In genomic region chr16:3857189-3858013, GRCh38 we compare ENCODE assay signal across 9 cellular contexts. TPM values are rescaled to one million over a fixed set of nuclear protein-coding genes. Genes with fewer than 3 reads are reported as not detected.
A peak's percentile ranks its signal among the peaks of the same experiment; 100 is the strongest.
DNase-seq lines count a peak whose midpoint lies in the region; ATAC-seq, FAIRE-seq and TF ChIP-seq lines count a peak whose summit lies in the region.
"Had no signal": no experiment of that assay in that cellular context is flagged by ENCODE, and none has a peak within 500 bp of the region (broad histone marks: within the 10 kb centered on the region; RNA-seq: fewer than 3 reads in every experiment).

No MANE protein-coding gene starts in this region.

- H3K27me3 ChIP-seq in H1 (replicated peaks in 1 of 4; ENCODE audit: control insufficient read depth in 3 of 4, extremely low read depth in 1 of 4, insufficient read depth in 3 of 4, low read length in 3 of 4) = no peaks in the 10 kb centered on the region
- no peaks in the 10 kb centered on the region for H3K27me3 ChIP-seq in parathyroid adenoma (ENCODE audit: control insufficient read depth, insufficient read depth, low read length)

- TF ChIP-seq RAD21 in H1 (IDR thresholded peaks at IDR 0.05 in 1 of 2, conservative IDR thresholded peaks at IDR 0.05 in 1 of 2; ENCODE audit: low read depth in 2 of 2, low read length in 2 of 2) = no peak

- H4K20me1 ChIP-seq in H1 (replicated peaks in 1 of 2; ENCODE audit: control insufficient read depth in 1 of 2, insufficient read depth in 2 of 2, low read length in 2 of 2) = peaks cover 38 to 44% of the 10 kb centered on the region in 2 experiments

- H3K23ac ChIP-seq in H1 (ENCODE audit: insufficient read length) = no peak overlapping the region

- POLR2A ChIA-PET in H1 (lab: Charles Lee; ENCODE audit: partially characterized antibody) = no interaction called here

- TF ChIP-seq CTCF in H1 (IDR thresholded peaks at IDR 0.05; ENCODE audit: control extremely low read depth in 1 of 3, insufficient read depth in 1 of 3, low read depth in 1 of 3, low read length in 3 of 3) = no peak
- TF ChIP-seq CTCF in parathyroid adenoma (IDR thresholded peaks at IDR 0.05) = no peak

- no peak for ATAC-seq in GM19023 (IDR thresholded peaks at IDR 0.05; ENCODE audit: unreplicated experiment)

- TF ChIP-seq EP300 in H1 (IDR thresholded peaks at IDR 0.05; ENCODE audit: borderline replicate concordance in 1 of 2, low read depth in 2 of 2, low read length in 2 of 2) = no peak

- TF ChIP-seq POLR2A in GM12891 (IDR thresholded peaks at IDR 0.05; ENCODE audit: low read depth, low read length) = no peak
- no peak for TF ChIP-seq POLR2A in H1 (IDR thresholded peaks at IDR 0.05; ENCODE audit: control extremely low read depth in 1 of 2, low read depth in 2 of 2, low read length in 2 of 2)

- H3K36me3 ChIP-seq in H1 (ENCODE audit: control insufficient read depth in 2 of 4, insufficient read depth in 4 of 4, low read length in 3 of 4) (no peaks in the 10 kb centered on the region; a peak in 1 of 8 replicates), parathyroid adenoma (ENCODE audit: control insufficient read depth, insufficient read depth, low read length) (no peaks in the 10 kb centered on the region)

- H2AK5ac ChIP-seq in H1 (ENCODE audit: low read depth, low read length) = no peak overlapping the region

- H2BK12ac ChIP-seq in H1 (ENCODE audit: low read depth, low read length) = no peak overlapping the region

- no peak overlapping the region for H3K4ac ChIP-seq in H1 (replicated peaks; ENCODE audit: insufficient read length, low read depth, low read length)

- H4K5ac ChIP-seq in H1 (ENCODE audit: insufficient read length, low read depth, low read length) = no peak overlapping the region

- no peak overlapping the region for H4K91ac ChIP-seq in H1 (replicated peaks; ENCODE audit: insufficient read length, low read length)

- no peak overlapping the region for H2BK120ac ChIP-seq in H1 (replicated peaks; ENCODE audit: low read depth, low read length)

- H3K9me3 ChIP-seq in H1 (ENCODE audit: insufficient read depth in 2 of 2, low read depth in 1 of 2, low read length in 1 of 2) = no peaks in the 10 kb centered on the region
- H3K9me3 ChIP-seq in parathyroid adenoma (ENCODE audit: control insufficient read depth, low read length) = no peaks in the 10 kb centered on the region

- peak overlapping the region; percentile 24 to 35; a peak in 1 of 4 replicates for H3K4me2 ChIP-seq in H1 (ENCODE audit: insufficient read depth in 1 of 2, low read depth in 2 of 2, low read length in 2 of 2)
- peak overlapping the region; percentile 38 for H3K4me2 ChIP-seq in parathyroid adenoma (ENCODE audit: low read length)

- H3K4me3 ChIP-seq in H1 (ENCODE audit: extremely low read depth in 1 of 4, insufficient read depth in 2 of 4, low read depth in 3 of 4, low read length in 4 of 4) (no peak overlapping the region), parathyroid adenoma (ENCODE audit: low read depth, low read length) (no peak overlapping the region)

- in situ Hi-C loops in KBM-7 (cut with MboI; ENCODE audit: low pct_unique_long_range_greater_than_20kb, low sequenced_read_pairs) = no loop called here

- no peak for DNase-seq in GM12891 (ENCODE audit: insufficient read length, low spot score)
- DNase-seq in KBM-7 = peak; percentile 47
- DNase-seq in H1 (ENCODE audit: low read depth in 1 of 2, low spot score in 2 of 2) = no peak
- no peak for DNase-seq in NCI-H128 (lab: John Stamatoyannopoulos, UW; ENCODE audit: unreplicated experiment)
- DNase-seq in effector CD8-positive, alpha-beta T cell (lab: John Stamatoyannopoulos, UW) = no peak
- DNase-seq in NCI-H2227 (lab: John Stamatoyannopoulos, UW; ENCODE audit: unreplicated experiment) = no peak
- DNase-seq: activated naive CD8-positive, alpha-beta T cell treated with anti-CD3 and anti-CD28 coated beads, Interleukin-2, amount 10 ng/mL, durations not matched to agents 7 days and 5 days had no signal

- no peaks in the 10 kb centered on the region for H3K23me2 ChIP-seq in H1 (ENCODE audit: low read depth, low read length)

- no peak overlapping the region; the same call in 1 of the 2 replicates for H2BK20ac ChIP-seq in H1 (ENCODE audit: low read length)

- CTCF ChIA-PET in H1 (lab: Charles Lee; ENCODE audit: partially characterized antibody) = interaction anchor here (0.7 to 1.7 kb wide), 3 partner anchors 10 to 65 kb away, joined by 3 to 5 read pairs (median 3); no protein-coding TSS in a partner anchor

- peak; percentile 72 for FAIRE-seq in GM12891 (lab: Jason Lieb, UNC)
- FAIRE-seq in H1 (lab: Jason Lieb, UNC) = no peak

- 76% methylated on average over 12 of the region's 12 CpGs; no CpG with 5 or more reads in 1 of the 2 experiments for WGBS in H1 (ENCODE audit: extremely low coverage in 1 of 2, insufficient coverage in 1 of 2, insufficient read length in 1 of 2, insufficient replicate concordance in 2 of 2, low coverage in 1 of 2, low lambda C conversion rate in 2 of 2, missing lambda C conversion rate in 1 of 2), 2 experiments

- H3K18ac ChIP-seq in H1 (ENCODE audit: extremely low read depth, low read length) = no peak overlapping the region

- peak overlapping the region in 1 of 4 experiments; percentile 13; a peak in 1 of 7 replicates for H3K9ac ChIP-seq in H1 (replicated peaks in 1 of 4; ENCODE audit: extremely low read depth in 1 of 4, low read depth in 3 of 4, low read length in 3 of 4)
- H3K9ac ChIP-seq in parathyroid adenoma = no peak overlapping the region

- no peak overlapping the region for H3K56ac ChIP-seq in H1 (replicated peaks; ENCODE audit: insufficient read length, low read depth, low read length)

- no peak overlapping the region for H3K27ac ChIP-seq in H1 (ENCODE audit: low read depth, low read length)
- H3K27ac ChIP-seq in parathyroid adenoma = peak overlapping the region; percentile 27

- peaks cover 21% of the 10 kb centered on the region for H3K79me1 ChIP-seq in H1 (ENCODE audit: low read depth, low read length)

- H4K8ac ChIP-seq in H1 (ENCODE audit: extremely low read depth, insufficient read depth, low read length) = no peak overlapping the region

- no peak overlapping the region for H2AFZ ChIP-seq in H1 (ENCODE audit: low read length)
- no peak overlapping the region for H2AFZ ChIP-seq in parathyroid adenoma

- H2BK15ac ChIP-seq in H1 (ENCODE audit: low read length) = no peak overlapping the region

- peaks cover 30 to 97% of the 10 kb centered on the region in 2 experiments for H3K79me2 ChIP-seq in H1 (ENCODE audit: control insufficient read depth in 1 of 2, insufficient read depth in 2 of 2, low read length in 2 of 2)
- H3K79me2 ChIP-seq in parathyroid adenoma = peaks cover 60% of the 10 kb centered on the region

- no peak overlapping the region for H3K14ac ChIP-seq in H1 (ENCODE audit: insufficient read length)

- no peak overlapping the region for H2BK5ac ChIP-seq in H1 (ENCODE audit: low read depth, low read length)

- H3K4me1 ChIP-seq in H1 (replicated peaks in 1 of 4; ENCODE audit: control insufficient read depth in 3 of 4, insufficient read depth in 4 of 4, low read length in 3 of 4) (peaks cover 2 to 18% (median 13%) of the 10 kb centered on the region in 4 experiments; a peak in 6 of 7 replicates), parathyroid adenoma (peaks cover 28% of the 10 kb centered on the region)

TF ChIP-seq in GM12891, 5 proteins besides CTCF, POLR2A, EP300 and RAD21:
- no peak for TF ChIP-seq PAX5 (IDR thresholded peaks at IDR 0.05; ENCODE audit: insufficient read depth, low read length, severe bottlenecking)
- TF ChIP-seq POU2F2 (IDR thresholded peaks at IDR 0.05; ENCODE audit: low read depth, low read length) = no peak

TF ChIP-seq in H1, 55 proteins besides CTCF, POLR2A, EP300 and RAD21:
- no peak for TF ChIP-seq MAX (IDR thresholded peaks at IDR 0.05)
- peak; percentile 72 for TF ChIP-seq CEBPB (IDR thresholded peaks at IDR 0.05; ENCODE audit: low read depth, low read length)
- no peak for TF ChIP-seq CTBP2 (IDR thresholded peaks at IDR 0.05; ENCODE audit: borderline replicate concordance, insufficient read depth, insufficient read length, low read length)
- TF ChIP-seq TCF12 (IDR thresholded peaks at IDR 0.05; ENCODE audit: low read depth, low read length) = no peak
- TF ChIP-seq MAFK (IDR thresholded peaks at IDR 0.05; ENCODE audit: low read depth, low read length) = 0 out of 2 replicates have a peak, but pooled peaks have one; percentile 34
- TF ChIP-seq SAP30 (IDR thresholded peaks at IDR 0.05; ENCODE audit: insufficient read depth, insufficient replicate concordance, low read length) = no peak
- no peak for TF ChIP-seq EGR1 (IDR thresholded peaks at IDR 0.05; ENCODE audit: borderline replicate concordance, low read depth, low read length)
- TF ChIP-seq KDM5A (IDR thresholded peaks at IDR 0.05; ENCODE audit: low read length) = no peak
- TF ChIP-seq SP2 (IDR thresholded peaks at IDR 0.05; ENCODE audit: low read length) = no peak
- TF ChIP-seq NRF1 (IDR thresholded peaks at IDR 0.05; ENCODE audit: low read depth, low read length) = no peak

RNA-seq across cellular contexts. Expression of gene CREBBP, which starts 23.1 kb away (rescaled TPM):
- polyA plus RNA-seq in GM12891 (2012; ENCODE audit: low read depth, missing spikeins) = 10.7 TPM
- total RNA-seq in H1 (2021; fragmentation: NEBNext Ultra II Directional; extraction: Animal tissue kit (Norgen Biotek cat#: 25700)) = 60.1 and 66.1 TPM in 2 replicates
- 10.0 and 15.9 TPM in 2 replicates for polyA plus RNA-seq in H1 (2011; rRNA removed)
- polyA plus RNA-seq in H1 (2011; cell fraction: cytosol; rRNA removed) = 7.3 TPM
- polyA plus RNA-seq in H1 (2011; cell fraction: nucleus; rRNA removed) = 28.2 TPM
- 25.6 to 34.1 TPM (median 29.2 TPM) in 4 replicates for polyA plus RNA-seq in H1 (2012, experiment 1 of 2)
- 5.6 TPM for polyA plus RNA-seq in H1 (2012, experiment 2 of 2)
- 20.5 TPM for polyA plus RNA-seq in H1 (2013, experiment 1 of 2)
- 18.9 TPM for polyA plus RNA-seq in H1 (2013, experiment 2 of 2)
- 29.5 and 35.0 TPM in 2 replicates for polyA minus RNA-seq in H1 (2011; rRNA and poly(A)+ RNA removed)
- 50.9 TPM for polyA minus RNA-seq in H1 (2011; cell fraction: cytosol; rRNA and poly(A)+ RNA removed)
- 57.2 TPM for polyA minus RNA-seq in H1 (2011; cell fraction: nucleus; rRNA and poly(A)+ RNA removed)
